ENCODE assay signal across 18 cellular contexts in the genomic region with DNA sequence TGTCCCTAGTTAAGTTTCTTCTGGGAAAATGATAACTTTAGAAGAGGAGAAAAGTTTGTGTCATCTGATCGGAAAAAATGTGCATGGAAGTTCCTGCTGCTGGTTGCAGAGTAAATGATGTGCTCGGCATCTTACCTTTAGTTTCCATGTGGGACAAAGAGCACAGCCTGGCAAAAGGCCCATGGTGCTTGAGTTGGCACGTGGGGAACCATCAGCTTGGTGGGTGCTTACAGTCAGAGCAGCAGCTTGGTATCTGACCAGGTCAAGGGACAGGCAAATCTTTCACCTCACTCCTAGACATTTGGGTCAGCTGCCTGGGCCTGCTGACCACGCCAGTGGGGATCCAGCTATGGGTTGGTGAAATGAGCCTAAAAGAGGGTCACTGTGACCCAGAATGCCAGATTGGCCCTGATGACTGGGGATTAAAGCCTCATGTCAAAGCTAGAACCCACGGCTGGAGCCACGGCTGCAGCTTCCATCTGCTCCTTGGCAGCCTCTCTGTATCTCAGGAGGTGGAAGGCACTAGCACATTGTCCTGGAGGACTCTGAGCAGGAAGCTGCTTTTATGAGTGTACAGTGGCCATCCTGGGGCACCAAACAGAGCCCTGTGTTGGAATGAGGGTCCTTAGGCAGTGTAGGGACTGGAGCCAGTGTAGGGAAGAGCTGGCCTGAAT. TPM values are rescaled to one million over a fixed set of nuclear protein-coding genes. Genes with fewer than 3 reads are reported as not detected.
DNase-seq lines count a peak whose midpoint lies in the region; ATAC-seq and TF ChIP-seq lines count a peak whose summit lies in the region.
"Had no signal": no experiment of that assay in that cellular context is flagged by ENCODE, and none has a peak within 500 bp of the region (broad histone marks: within the 10 kb centered on the region; RNA-seq: fewer than 3 reads in every experiment).

No MANE protein-coding gene starts in this region.

- H3K27ac ChIP-seq in OCI-LY7 (ENCODE audit: low read depth, low read length, poor library complexity, severe bottlenecking) = no peak overlapping the region
- no peak overlapping the region for H3K27ac ChIP-seq in esophagus muscularis mucosa (replicated peaks in 1 of 4)
- H3K27ac ChIP-seq: GM23248 had no signal

- intact Hi-C loops in left ventricle myocardium superior (cut with micrococcal nuclease) (no loop called here), cardiac septum (cut with DNase I) (no loop called here), OCI-LY7 (cut with micrococcal nuclease; ENCODE audit: unreplicated experiment) (loop anchor here (10.0 kb wide), 3 partner anchors 163 to 633 kb away; no protein-coding TSS in a partner anchor), esophagus muscularis mucosa (cut with DNase I) (no loop called here)

- no peak overlapping the region for H3K4me2 ChIP-seq in OCI-LY7 (ENCODE audit: low read length)

- POLR2A ChIA-PET in OCI-LY7 (lab: Charles Lee) = no interaction called here

- no peak for TF ChIP-seq POLR2A in esophagus muscularis mucosa (IDR thresholded peaks at IDR 0.05; ENCODE audit: low read depth)

- TF ChIP-seq CTCF in OCI-LY7 (conservative IDR thresholded peaks at IDR 0.05; ENCODE audit: low read length) (no peak), esophagus muscularis mucosa (IDR thresholded peaks at IDR 0.05) (no peak)

- 0 out of 2 replicates have a peak overlapping the region, but pooled peaks have one; percentile 14 for H2AFZ ChIP-seq in OCI-LY7 (ENCODE audit: low read length)
- H2AFZ ChIP-seq: GM23248 had no signal

- H3K36me3 ChIP-seq in OCI-LY7 (ENCODE audit: insufficient read depth, low read length) (no peaks in the 10 kb centered on the region), esophagus muscularis mucosa (no peaks in the 10 kb centered on the region)
- H3K36me3 ChIP-seq: BE2C, HAP-1 had no signal

- H3K4me3 ChIP-seq in OCI-LY7 (ENCODE audit: low read depth, low read length, poor library complexity, severe bottlenecking) (no peak overlapping the region), esophagus muscularis mucosa (no peak overlapping the region)
- H3K4me3 ChIP-seq: GM23248, HAP-1 had no signal

- CTCF ChIA-PET in OCI-LY7 (lab: Charles Lee; ENCODE audit: unreplicated experiment) = interaction anchor here (1.3 kb wide), 1 partner anchor 963 kb away, joined by 3 read pairs; no protein-coding TSS in a partner anchor

- H3K79me2 ChIP-seq in OCI-LY7 (ENCODE audit: insufficient read depth, low read depth, low read length) = no peaks in the 10 kb centered on the region

- no peaks in the 10 kb centered on the region for H3K4me1 ChIP-seq in OCI-LY7 (ENCODE audit: insufficient read depth, low read length, poor library complexity, severe bottlenecking)
- H3K4me1 ChIP-seq in esophagus muscularis mucosa = peaks cover 0 to 5% (median 0%) of the 10 kb centered on the region in 4 donors
- H3K4me1 ChIP-seq: BE2C, HAP-1 had no signal

- WGBS in esophagus muscularis mucosa = 76% methylated on average over 3 of the region's 6 CpGs

- H3K27me3 ChIP-seq in esophagus muscularis mucosa = peaks cover 0 to 3% (median 0%) of the 10 kb centered on the region in 4 donors
- H3K27me3 ChIP-seq: BE2C had no signal

- BruUV-seq in OCI-LY7 (replicated peaks; lab: Mats Ljungman, UMichigan) = no TSS peak

- no peaks in the 10 kb centered on the region for H4K20me1 ChIP-seq in OCI-LY7 (ENCODE audit: insufficient read depth, low read length)

- H3K9me2 ChIP-seq in OCI-LY7 (ENCODE audit: insufficient read depth, low read length) = no peaks in the 10 kb centered on the region

- DNase-seq in left ventricle myocardium superior (peak; percentile 58), cardiac septum (ENCODE audit: low spot score) (no peak), OCI-LY7 (ENCODE audit: low spot score) (no peak), esophagus muscularis mucosa (ENCODE audit: extremely low spot score) (peak; percentile 70), NCI-H526 (lab: John Stamatoyannopoulos, UW) (no peak)
- no peak for DNase-seq in stimulated activated CD4-positive, alpha-beta T cell treated with anti-CD3 and anti-CD28 coated beads, Interleukin-4, amount 100 ng/mL, for 4 hours
- DNase-seq: ACHN; BE2C; CD4-positive, CD25-positive, alpha-beta regulatory T cell; CD8-positive, alpha-beta memory T cell; COR-L47; DMS 273 treated with DMSO at 0.1 percent for 48 hours; DMS53; DND-41; EL; GM23248 had no signal

- no peaks in the 10 kb centered on the region for H3K9me3 ChIP-seq in OCI-LY7 (ENCODE audit: low read length)
- no peaks in the 10 kb centered on the region for H3K9me3 ChIP-seq in esophagus muscularis mucosa
- H3K9me3 ChIP-seq: BE2C, HAP-1 had no signal

- TF ChIP-seq EP300 in esophagus muscularis mucosa (IDR thresholded peaks at IDR 0.05) = no peak

- peak; percentile 69 for ATAC-seq in left ventricle myocardium superior
- ATAC-seq: HepG2 had no signal

RNA-seq across cellular contexts. Expression of a gene that starts 24.7 kb away (rescaled TPM):
- 9.3 TPM for total RNA-seq in left ventricle myocardium superior
- total RNA-seq in cardiac septum = 8.2 TPM
- not detected in 2 replicates for total RNA-seq in OCI-LY7 (2014; rRNA removed; shearing (Covaris generic))
- not detected in 2 replicates for total RNA-seq in OCI-LY7 (2022)
- under 1 TPM in 3 of 4 donors, not detected in 1; under 0.01 to 0.17 (median 0.06) TPM for total RNA-seq in esophagus muscularis mucosa
- total RNA-seq: CD4-positive, CD25-positive, alpha-beta regulatory T cell; CD8-positive, alpha-beta memory T cell; GM23248; HepG2 had no signal

Comparison
In these comparisons a context has a peak if more than half of its experiments do, and no peak if none do; other contexts are left out.
1. DNase-seq: peak in left ventricle myocardium superior (single experiment) and esophagus muscularis mucosa (single experiment); none in cardiac septum (single experiment), OCI-LY7 (single experiment), NCI-H526 (0 of 2) and stimulated activated CD4-positive, alpha-beta T cell treated with anti-CD3 and anti-CD28 coated beads, Interleukin-4, amount 100 ng/mL, for 4 hours (0 of 2).